8 cellular contexts compared by ENCODE assay signal in the genomic region with DNA sequence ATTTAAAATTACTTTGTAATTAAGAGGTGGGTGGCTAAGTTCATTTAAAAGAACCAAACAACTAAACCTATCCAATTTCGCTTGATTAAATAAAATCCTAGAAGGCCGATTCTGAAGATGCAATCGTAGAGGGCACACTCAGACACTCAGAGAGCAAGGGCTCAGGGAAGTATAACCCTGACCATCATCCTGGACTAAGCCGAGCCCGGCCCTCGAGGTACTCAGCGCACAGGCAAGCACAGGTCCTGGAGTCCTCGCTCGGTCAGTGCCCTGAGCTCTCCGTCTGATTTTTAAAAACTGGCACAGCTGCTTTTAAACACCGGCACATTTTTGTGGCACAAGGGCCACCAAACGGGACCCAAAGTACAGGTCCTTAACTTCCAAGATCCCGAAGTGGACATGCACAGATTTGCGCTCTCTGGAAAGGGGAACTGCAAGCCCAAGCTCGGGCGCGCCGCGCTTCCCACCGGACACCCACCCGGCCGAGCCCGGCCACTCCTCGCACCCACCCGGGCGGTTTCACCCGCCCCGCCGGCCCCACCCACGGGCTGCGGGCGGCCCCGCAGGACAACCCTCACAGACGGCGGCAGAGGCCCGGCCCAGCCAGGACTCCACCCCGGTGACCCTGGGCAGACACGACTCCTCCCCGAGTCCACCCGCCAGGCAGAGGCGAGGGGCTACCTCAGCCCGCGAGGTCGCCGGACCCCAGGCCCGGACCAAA.
DNase-seq lines count a peak whose midpoint lies in the region; ATAC-seq and TF ChIP-seq lines count a peak whose summit lies in the region.
"Not testable (repeated sequence)": the region's sequence is repeated elsewhere in the genome, so short reads cannot be mapped to it uniquely, and the experiment has no call there.

No MANE protein-coding gene starts in this region.

- H4K20me1 ChIP-seq in fibroblast of lung (ENCODE audit: control insufficient read depth, extremely low read depth, insufficient read depth, low read length) = not testable (repeated sequence)

- H3K4me1 ChIP-seq in CD4-positive, CD25-positive, alpha-beta regulatory T cell (ENCODE audit: control insufficient read depth, insufficient read depth, low read length, poor library complexity, severe bottlenecking); Peyer's patch; fibroblast of lung (ENCODE audit: control insufficient read depth, extremely low read depth, insufficient read depth, low read length): not testable (repeated sequence)

- not testable (repeated sequence) for H2AFZ ChIP-seq in fibroblast of lung (ENCODE audit: low read length)

- CTCF ChIA-PET in activated naive CD4-positive, alpha-beta T cell treated with anti-CD3 and anti-CD28 coated beads, Interleukin-2, amount 10 ng/mL, durations not matched to agents 7 days and 5 days (lab: Charles Lee) = not testable (repeated sequence)

- H3K27me3 Mint-ChIP-seq in CD4-positive, CD25-positive, alpha-beta regulatory T cell; activated naive CD4-positive, alpha-beta T cell treated with anti-CD3 and anti-CD28 coated beads, Interleukin-2, amount 10 ng/mL, durations not matched to agents 7 days and 5 days; mesothelial cell of epicardium (ENCODE audit: low read depth): not testable (repeated sequence)

- H3K9me3 ChIP-seq in CD4-positive, CD25-positive, alpha-beta regulatory T cell (ENCODE audit: control insufficient read depth in 2 of 2, low read length in 2 of 2); Peyer's patch; fibroblast of lung (ENCODE audit: control insufficient read depth, insufficient read depth, low read depth, low read length): not testable (repeated sequence)

- peak overlapping the region in 3 of 4 donors; percentile 15 to 82 (median 68) for H3K4me3 Mint-ChIP-seq in CD4-positive, CD25-positive, alpha-beta regulatory T cell
- peak overlapping the region; percentile 28 for H3K4me3 Mint-ChIP-seq in activated naive CD4-positive, alpha-beta T cell treated with anti-CD3 and anti-CD28 coated beads, Interleukin-2, amount 10 ng/mL, durations not matched to agents 7 days and 5 days
- H3K4me3 Mint-ChIP-seq in mesothelial cell of epicardium = peak overlapping the region; percentile 55

- H3K4me2 ChIP-seq in fibroblast of lung (ENCODE audit: extremely low read depth, insufficient read depth, low read length) = not testable (repeated sequence)

- not testable (repeated sequence) for H3K4me3 ChIP-seq in CD4-positive, CD25-positive, alpha-beta regulatory T cell (ENCODE audit: low read depth, low read length)
- H3K4me3 ChIP-seq in Peyer's patch (peak overlapping the region; percentile 54 to 93 (median 81)), fibroblast of lung (replicated peaks in 1 of 4; ENCODE audit: control extremely low read depth in 1 of 4, insufficient read depth in 1 of 4, low read depth in 3 of 4, low read length in 4 of 4) (peak overlapping the region in 3 of 4 experiments; percentile 36 to 54 (median 39))

- ATAC-seq in CD4-positive, CD25-positive, alpha-beta regulatory T cell (ENCODE audit: low read depth in 2 of 2) = peak; percentile 9 to 27
- ATAC-seq in GM21360 (IDR thresholded peaks at IDR 0.05; ENCODE audit: unreplicated experiment) = peak; percentile 34
- ATAC-seq in HG03097 (IDR thresholded peaks at IDR 0.05; ENCODE audit: low FRiP score, unreplicated experiment) = peak; percentile 47

- H3K27me3 ChIP-seq in CD4-positive, CD25-positive, alpha-beta regulatory T cell (ENCODE audit: control insufficient read depth, insufficient read depth, low read length); Peyer's patch; fibroblast of lung (ENCODE audit: control insufficient read depth, insufficient read depth, low read length): not testable (repeated sequence)

- peak; percentile 18 to 29 (median 21) for DNase-seq in CD4-positive, CD25-positive, alpha-beta regulatory T cell
- DNase-seq in Peyer's patch (peak in 1 of 3 donors; percentile 74), mesothelial cell of epicardium (ENCODE audit: low spot score in 2 of 2, unreplicated experiment in 2 of 2) (peak in 1 of 2 experiments; percentile 56)
- DNase-seq in activated naive CD4-positive, alpha-beta T cell treated with anti-CD3 and anti-CD28 coated beads, Interleukin-2, amount 10 ng/mL, durations not matched to agents 7 days and 5 days = peak; percentile 53
- DNase-seq in fibroblast of lung (ENCODE audit: low read depth in 2 of 2) = not testable (repeated sequence)
- peak; percentile 12 to 23 for DNase-seq in stimulated activated CD4-positive, alpha-beta T cell treated with anti-CD3 and anti-CD28 coated beads, Interleukin-4, amount 100 ng/mL, for 48 hours (ENCODE audit: low read depth in 2 of 2)

- not testable (repeated sequence) for TF ChIP-seq POLR2A in Peyer's patch (IDR thresholded peaks at IDR 0.05)

- not testable (repeated sequence) for H3K9me3 Mint-ChIP-seq in CD4-positive, CD25-positive, alpha-beta regulatory T cell; activated naive CD4-positive, alpha-beta T cell treated with anti-CD3 and anti-CD28 coated beads, Interleukin-2, amount 10 ng/mL, durations not matched to agents 7 days and 5 days; mesothelial cell of epicardium

- not testable (repeated sequence) for H3K79me2 ChIP-seq in fibroblast of lung (ENCODE audit: control insufficient read depth, insufficient read depth, low read length)

- not testable (repeated sequence) for H3K9ac ChIP-seq in fibroblast of lung (ENCODE audit: insufficient read depth, low read length)

- not testable (repeated sequence) for H3K36me3 ChIP-seq in CD4-positive, CD25-positive, alpha-beta regulatory T cell (ENCODE audit: control insufficient read depth, insufficient read depth, low read length); Peyer's patch; fibroblast of lung (ENCODE audit: control insufficient read depth, insufficient read depth, low read length)

- H3K4me1 Mint-ChIP-seq in CD4-positive, CD25-positive, alpha-beta regulatory T cell = peaks cover 0 to 17% (median 3%) of the 10 kb centered on the region in 4 donors
- H3K4me1 Mint-ChIP-seq in activated naive CD4-positive, alpha-beta T cell treated with anti-CD3 and anti-CD28 coated beads, Interleukin-2, amount 10 ng/mL, durations not matched to agents 7 days and 5 days; mesothelial cell of epicardium: not testable (repeated sequence)

- TF ChIP-seq CTCF in Peyer's patch (IDR thresholded peaks at IDR 0.05); fibroblast of lung (conservative IDR thresholded peaks at IDR 0.05 in 1 of 2, IDR thresholded peaks at IDR 0.05 in 1 of 2; ENCODE audit: low read depth in 1 of 2, low read length in 2 of 2); mesothelial cell of epicardium (IDR thresholded peaks at IDR 0.05; ENCODE audit: unreplicated experiment): not testable (repeated sequence)

- H3K27ac Mint-ChIP-seq in CD4-positive, CD25-positive, alpha-beta regulatory T cell; activated naive CD4-positive, alpha-beta T cell treated with anti-CD3 and anti-CD28 coated beads, Interleukin-2, amount 10 ng/mL, durations not matched to agents 7 days and 5 days; mesothelial cell of epicardium: not testable (repeated sequence)

- not testable (repeated sequence) for H3K36me3 Mint-ChIP-seq in CD4-positive, CD25-positive, alpha-beta regulatory T cell; activated naive CD4-positive, alpha-beta T cell treated with anti-CD3 and anti-CD28 coated beads, Interleukin-2, amount 10 ng/mL, durations not matched to agents 7 days and 5 days; mesothelial cell of epicardium

- not testable (repeated sequence) for H3K27ac ChIP-seq in CD4-positive, CD25-positive, alpha-beta regulatory T cell (ENCODE audit: insufficient read depth, low read length, poor library complexity, severe bottlenecking); fibroblast of lung (ENCODE audit: insufficient read depth, low read length)
- H3K27ac ChIP-seq in Peyer's patch = peak overlapping the region in 3 of 4 donors; percentile 87 to 95 (median 90)
